In the genomic region with DNA sequence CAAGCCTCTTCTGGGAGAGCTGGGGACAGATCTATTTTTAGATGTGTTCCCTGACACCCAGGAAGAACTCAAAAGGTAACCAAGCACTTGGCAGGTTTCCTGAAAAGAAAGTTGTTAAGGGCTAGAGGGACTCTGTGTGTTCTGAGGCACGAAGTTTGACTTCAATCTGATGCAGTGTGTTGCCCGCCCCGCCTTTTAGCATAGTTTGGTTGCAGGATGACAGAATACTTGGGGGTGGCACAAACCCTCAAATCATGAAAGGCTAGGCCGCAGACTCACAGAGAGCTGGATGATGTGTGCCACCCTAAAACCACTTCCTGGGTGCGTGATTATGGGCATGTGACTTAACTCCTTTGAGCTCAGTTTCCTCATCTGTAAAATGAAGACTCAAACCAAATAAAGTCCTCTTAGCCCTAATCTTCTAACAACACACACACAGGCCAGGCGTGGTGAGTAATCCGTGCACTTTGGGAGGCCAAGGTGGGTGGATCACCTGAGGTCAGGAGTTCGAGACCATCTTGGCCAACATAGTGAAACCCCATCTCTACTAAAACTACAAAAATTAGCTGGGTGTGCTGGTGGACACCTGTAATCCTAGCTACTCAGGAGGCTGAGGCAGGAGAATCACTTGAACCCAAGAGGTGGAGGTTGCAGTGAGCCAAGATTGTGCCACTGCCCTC, we compare ENCODE assay signal across 1 cellular context.
A peak's percentile ranks its signal among the peaks of the same experiment; 100 is the strongest.
TF ChIP-seq lines count a peak whose summit lies in the region.

No MANE protein-coding gene starts in this region.

TF ChIP-seq in K562, 482 proteins besides CTCF, POLR2A, EP300 and RAD21 (continued from another document):
- TF ChIP-seq ATF4 (CRISPR knock-in tag; IDR thresholded peaks at IDR 0.05), result no peak
- TF ChIP-seq, protein P1, sequence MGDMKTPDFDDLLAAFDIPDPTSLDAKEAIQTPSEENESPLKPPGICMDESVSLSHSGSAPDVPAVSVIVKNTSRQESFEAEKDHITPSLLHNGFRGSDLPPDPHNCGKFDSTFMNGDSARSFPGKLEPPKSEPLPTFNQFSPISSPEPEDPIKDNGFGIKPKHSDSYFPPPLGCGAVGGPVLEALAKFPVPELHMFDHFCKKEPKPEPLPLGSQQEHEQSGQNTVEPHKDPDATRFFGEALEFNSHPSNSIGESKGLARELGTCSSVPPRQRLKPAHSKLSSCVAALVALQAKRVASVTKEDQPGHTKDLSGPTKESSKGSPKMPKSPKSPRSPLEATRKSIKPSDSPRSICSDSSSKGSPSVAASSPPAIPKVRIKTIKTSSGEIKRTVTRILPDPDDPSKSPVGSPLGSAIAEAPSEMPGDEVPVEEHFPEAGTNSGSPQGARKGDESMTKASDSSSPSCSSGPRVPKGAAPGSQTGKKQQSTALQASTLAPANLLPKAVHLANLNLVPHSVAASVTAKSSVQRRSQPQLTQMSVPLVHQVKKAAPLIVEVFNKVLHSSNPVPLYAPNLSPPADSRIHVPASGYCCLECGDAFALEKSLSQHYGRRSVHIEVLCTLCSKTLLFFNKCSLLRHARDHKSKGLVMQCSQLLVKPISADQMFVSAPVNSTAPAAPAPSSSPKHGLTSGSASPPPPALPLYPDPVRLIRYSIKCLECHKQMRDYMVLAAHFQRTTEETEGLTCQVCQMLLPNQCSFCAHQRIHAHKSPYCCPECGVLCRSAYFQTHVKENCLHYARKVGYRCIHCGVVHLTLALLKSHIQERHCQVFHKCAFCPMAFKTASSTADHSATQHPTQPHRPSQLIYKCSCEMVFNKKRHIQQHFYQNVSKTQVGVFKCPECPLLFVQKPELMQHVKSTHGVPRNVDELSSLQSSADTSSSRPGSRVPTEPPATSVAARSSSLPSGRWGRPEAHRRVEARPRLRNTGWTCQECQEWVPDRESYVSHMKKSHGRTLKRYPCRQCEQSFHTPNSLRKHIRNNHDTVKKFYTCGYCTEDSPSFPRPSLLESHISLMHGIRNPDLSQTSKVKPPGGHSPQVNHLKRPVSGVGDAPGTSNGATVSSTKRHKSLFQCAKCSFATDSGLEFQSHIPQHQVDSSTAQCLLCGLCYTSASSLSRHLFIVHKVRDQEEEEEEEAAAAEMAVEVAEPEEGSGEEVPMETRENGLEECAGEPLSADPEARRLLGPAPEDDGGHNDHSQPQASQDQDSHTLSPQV (IDR thresholded peaks at IDR 0.05), result 0 out of 2 replicates have a peak, but pooled peaks have one; percentile 20
- no peak for TF ChIP-seq HMG20B (CRISPR knock-in tag; IDR thresholded peaks at IDR 0.05)
- TF ChIP-seq CBFA2T3 (IDR thresholded peaks at IDR 0.05), result peak; percentile 67
- no peak for TF ChIP-seq CC2D1A (IDR thresholded peaks at IDR 0.05)
- TF ChIP-seq, protein P2, sequence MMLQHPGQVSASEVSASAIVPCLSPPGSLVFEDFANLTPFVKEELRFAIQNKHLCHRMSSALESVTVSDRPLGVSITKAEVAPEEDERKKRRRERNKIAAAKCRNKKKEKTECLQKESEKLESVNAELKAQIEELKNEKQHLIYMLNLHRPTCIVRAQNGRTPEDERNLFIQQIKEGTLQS (IDR thresholded peaks at IDR 0.05), result peak; percentile 15; the same call in 1 of the 2 replicates
- TF ChIP-seq, protein P2 (CRISPR knock-in tag; conservative IDR thresholded peaks at IDR 0.05), result no peak
- 0 out of 2 replicates have a peak, but pooled peaks have one; percentile 23 for TF ChIP-seq MEF2A (IDR thresholded peaks at IDR 0.05; ENCODE audit: control insufficient read depth, low read depth, low read length)
- 0 out of 2 replicates have a peak, but pooled peaks have one; percentile 10 for TF ChIP-seq BCOR (IDR thresholded peaks at IDR 0.05)
- no peak for TF ChIP-seq E2F4 (CRISPR knock-in tag; IDR thresholded peaks at IDR 0.05; ENCODE audit: low read depth)
- peak in 1 of 2 experiments; percentile 27; a peak in 1 of 4 replicates for TF ChIP-seq HDAC1 (IDR thresholded peaks at IDR 0.05)
- peak; percentile 63 for TF ChIP-seq EGR1 (conservative IDR thresholded peaks at IDR 0.05)
- peak; percentile 32; the same call in 1 of the 2 replicates for TF ChIP-seq ARID1B (IDR thresholded peaks at IDR 0.05)
- TF ChIP-seq, protein P3, sequence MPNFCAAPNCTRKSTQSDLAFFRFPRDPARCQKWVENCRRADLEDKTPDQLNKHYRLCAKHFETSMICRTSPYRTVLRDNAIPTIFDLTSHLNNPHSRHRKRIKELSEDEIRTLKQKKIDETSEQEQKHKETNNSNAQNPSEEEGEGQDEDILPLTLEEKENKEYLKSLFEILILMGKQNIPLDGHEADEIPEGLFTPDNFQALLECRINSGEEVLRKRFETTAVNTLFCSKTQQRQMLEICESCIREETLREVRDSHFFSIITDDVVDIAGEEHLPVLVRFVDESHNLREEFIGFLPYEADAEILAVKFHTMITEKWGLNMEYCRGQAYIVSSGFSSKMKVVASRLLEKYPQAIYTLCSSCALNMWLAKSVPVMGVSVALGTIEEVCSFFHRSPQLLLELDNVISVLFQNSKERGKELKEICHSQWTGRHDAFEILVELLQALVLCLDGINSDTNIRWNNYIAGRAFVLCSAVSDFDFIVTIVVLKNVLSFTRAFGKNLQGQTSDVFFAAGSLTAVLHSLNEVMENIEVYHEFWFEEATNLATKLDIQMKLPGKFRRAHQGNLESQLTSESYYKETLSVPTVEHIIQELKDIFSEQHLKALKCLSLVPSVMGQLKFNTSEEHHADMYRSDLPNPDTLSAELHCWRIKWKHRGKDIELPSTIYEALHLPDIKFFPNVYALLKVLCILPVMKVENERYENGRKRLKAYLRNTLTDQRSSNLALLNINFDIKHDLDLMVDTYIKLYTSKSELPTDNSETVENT (CRISPR knock-in tag; IDR thresholded peaks at IDR 0.05), result no peak
- TF ChIP-seq ZFP1 (CRISPR knock-in tag; IDR thresholded peaks at IDR 0.05), result no peak
- TF ChIP-seq MEF2D (tag; conservative IDR thresholded peaks at IDR 0.05; ENCODE audit: low read depth), result 0 out of 2 replicates have a peak, but pooled peaks have one; percentile 6
- peak in 1 of 2 experiments; percentile 37 for TF ChIP-seq E2F6 (IDR thresholded peaks at IDR 0.05; ENCODE audit: borderline replicate concordance in 1 of 2, extremely low read depth in 1 of 2, insufficient read depth in 1 of 2, insufficient read length in 1 of 2, low read depth in 1 of 2, low read length in 1 of 2, poor library complexity in 1 of 2, severe bottlenecking in 1 of 2)
- TF ChIP-seq TCF3 (CRISPR knock-in tag; IDR thresholded peaks at IDR 0.05), result peak; percentile 50; the same call in 1 of the 2 replicates
